ENCODE assay signal across 13 cellular contexts in the genomic region with DNA sequence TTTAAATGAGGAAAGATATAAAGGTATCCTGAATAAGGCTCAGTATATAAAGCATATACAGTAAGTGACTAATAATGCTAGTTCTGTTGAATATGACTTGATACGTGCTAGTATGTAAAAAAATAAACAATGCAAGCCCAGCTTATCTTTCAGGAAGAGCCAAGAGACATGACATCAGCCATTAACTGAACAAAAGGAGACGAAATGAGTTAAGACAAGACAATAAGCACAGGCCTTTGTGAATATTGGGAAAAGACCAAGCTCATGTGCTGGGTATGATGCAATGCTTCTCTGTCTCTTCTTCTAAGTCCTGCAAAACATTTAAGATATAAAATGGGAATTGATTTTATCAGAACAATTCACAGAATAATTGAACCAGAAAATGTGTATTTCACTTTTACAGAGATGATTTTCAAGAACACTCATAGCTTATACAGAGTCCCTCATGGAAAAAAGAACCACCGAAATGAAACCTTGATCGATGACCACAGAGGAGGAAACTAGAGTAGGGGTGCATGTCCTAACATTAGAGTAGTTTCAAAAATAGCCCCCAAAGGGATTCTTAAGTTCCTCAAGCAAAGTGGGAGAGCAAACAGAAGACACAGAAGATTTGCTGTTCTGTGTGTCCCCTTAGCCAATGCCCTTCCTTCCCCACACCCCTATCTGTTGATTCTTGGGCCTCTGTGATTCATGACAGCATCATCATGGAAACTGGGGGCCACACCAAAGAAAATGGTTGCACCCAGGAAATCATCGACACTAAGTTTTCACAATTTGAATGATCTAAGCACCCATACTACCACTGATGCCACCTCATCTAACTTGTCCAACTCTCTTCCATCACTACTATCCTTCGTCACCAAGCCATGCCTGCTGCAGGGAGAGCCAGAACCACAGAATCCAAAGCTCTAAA.
DNase-seq lines count a peak whose midpoint lies in the region; ATAC-seq and TF ChIP-seq lines count a peak whose summit lies in the region.
"Had no signal": no experiment of that assay in that cellular context is flagged by ENCODE, and none has a peak within 500 bp of the region (broad histone marks: within the 10 kb centered on the region; RNA-seq: fewer than 3 reads in every experiment).

No MANE protein-coding gene starts in this region.

- peak; percentile 66 for DNase-seq in activated CD8-positive, alpha-beta T cell treated with anti-CD3 and anti-CD28 coated beads for 36 hours
- no peak for DNase-seq in activated CD8-positive, alpha-beta T cell treated with anti-CD3 and anti-CD28 coated beads, Interleukin-2, amount 10 ng/mL, durations not matched to agents 7 days and 5 days
- peak; percentile 48 for DNase-seq in choroid plexus epithelial cell (ENCODE audit: low read depth)
- peak; percentile 4 to 11 for DNase-seq in stimulated activated CD8-positive, alpha-beta memory T cell treated with anti-CD3 and anti-CD28 coated beads, Interleukin-2, amount 100 ng/mL, for 48 hours (ENCODE audit: low read depth in 2 of 2)
- no peak for DNase-seq in sciatic nerve (ENCODE audit: low spot score)
- DNase-seq in SHP77 (lab: John Stamatoyannopoulos, UW), result no peak
- DNase-seq in uterus, result no peak
- DNase-seq: left ventricle myocardium inferior, NCI-H1105, ovary had no signal

- H3K36me3 ChIP-seq in uterus, result no peaks in the 10 kb centered on the region
- H3K36me3 ChIP-seq: left ventricle myocardium inferior, ovary had no signal

- H3K27me3 ChIP-seq in uterus, result no peaks in the 10 kb centered on the region
- H3K27me3 ChIP-seq: ovary had no signal

- H3K27me3 Mint-ChIP-seq in activated CD8-positive, alpha-beta T cell treated with anti-CD3 and anti-CD28 coated beads for 36 hours, result no peaks in the 10 kb centered on the region
- H3K27me3 Mint-ChIP-seq in activated CD8-positive, alpha-beta T cell treated with anti-CD3 and anti-CD28 coated beads, Interleukin-2, amount 10 ng/mL, durations not matched to agents 7 days and 5 days (ENCODE audit: low read depth), result no peaks in the 10 kb centered on the region

- peak overlapping the region; percentile 80 for H3K27ac Mint-ChIP-seq in activated CD8-positive, alpha-beta T cell treated with anti-CD3 and anti-CD28 coated beads for 36 hours
- no peak overlapping the region for H3K27ac Mint-ChIP-seq in activated CD8-positive, alpha-beta T cell treated with anti-CD3 and anti-CD28 coated beads, Interleukin-2, amount 10 ng/mL, durations not matched to agents 7 days and 5 days
- H3K27ac Mint-ChIP-seq: B cell had no signal

- intact Hi-C loops in activated CD8-positive, alpha-beta T cell treated with anti-CD3 and anti-CD28 coated beads for 36 hours (cut with micrococcal nuclease), result loop anchor here (2.0 kb wide), 1 partner anchor 45 kb away; no protein-coding TSS in a partner anchor
- intact Hi-C loops in sciatic nerve (cut with DNase I), result no loop called here
- intact Hi-C loops in uterus (cut with DNase I; ENCODE audit: low total_unique reads), result no loop called here

- H3K36me3 Mint-ChIP-seq in activated CD8-positive, alpha-beta T cell treated with anti-CD3 and anti-CD28 coated beads for 36 hours (ENCODE audit: low read depth), result no peaks in the 10 kb centered on the region
- H3K36me3 Mint-ChIP-seq in activated CD8-positive, alpha-beta T cell treated with anti-CD3 and anti-CD28 coated beads, Interleukin-2, amount 10 ng/mL, durations not matched to agents 7 days and 5 days (ENCODE audit: low read depth), result no peaks in the 10 kb centered on the region

- no peaks in the 10 kb centered on the region for H3K9me3 ChIP-seq in uterus
- H3K9me3 ChIP-seq: left ventricle myocardium inferior, ovary had no signal

- no peak for TF ChIP-seq CTCF in activated CD8-positive, alpha-beta T cell treated with anti-CD3 and anti-CD28 coated beads for 36 hours (IDR thresholded peaks at IDR 0.05)
- no peak for TF ChIP-seq CTCF in choroid plexus epithelial cell (conservative IDR thresholded peaks at IDR 0.05; ENCODE audit: low read depth, low read length)
- no peak for TF ChIP-seq CTCF in uterus (IDR thresholded peaks at IDR 0.05)

- no peaks in the 10 kb centered on the region for H3K4me1 ChIP-seq in uterus
- H3K4me1 ChIP-seq: left ventricle myocardium inferior had no signal

- H3K27ac ChIP-seq in uterus, result no peak overlapping the region
- H3K27ac ChIP-seq: left ventricle myocardium inferior, ovary, SK-N-MC had no signal

- TF ChIP-seq POLR2A in uterus (IDR thresholded peaks at IDR 0.05), result no peak

- H3K4me3 Mint-ChIP-seq in activated CD8-positive, alpha-beta T cell treated with anti-CD3 and anti-CD28 coated beads for 36 hours, result no peak overlapping the region
- no peak overlapping the region for H3K4me3 Mint-ChIP-seq in activated CD8-positive, alpha-beta T cell treated with anti-CD3 and anti-CD28 coated beads, Interleukin-2, amount 10 ng/mL, durations not matched to agents 7 days and 5 days
- H3K4me3 Mint-ChIP-seq: B cell had no signal

- no peak overlapping the region for H3K4me3 ChIP-seq in choroid plexus epithelial cell (ENCODE audit: low read depth, low read length)
- H3K4me3 ChIP-seq in uterus, result no peak overlapping the region
- H3K4me3 ChIP-seq: left ventricle myocardium inferior, ovary, SK-N-MC had no signal

- H3K9me3 Mint-ChIP-seq in activated CD8-positive, alpha-beta T cell treated with anti-CD3 and anti-CD28 coated beads for 36 hours, result peaks cover 6% of the 10 kb centered on the region
- peaks cover 6% of the 10 kb centered on the region for H3K9me3 Mint-ChIP-seq in activated CD8-positive, alpha-beta T cell treated with anti-CD3 and anti-CD28 coated beads, Interleukin-2, amount 10 ng/mL, durations not matched to agents 7 days and 5 days (ENCODE audit: insufficient read depth)

- peak; percentile 84 for ATAC-seq in activated CD8-positive, alpha-beta T cell treated with anti-CD3 and anti-CD28 coated beads for 36 hours
- no peak for ATAC-seq in activated CD8-positive, alpha-beta T cell treated with anti-CD3 and anti-CD28 coated beads, Interleukin-2, amount 10 ng/mL, durations not matched to agents 7 days and 5 days
- peak; percentile 80 for ATAC-seq in HG03378 (IDR thresholded peaks at IDR 0.05; ENCODE audit: unreplicated experiment)
- ATAC-seq in sciatic nerve, result no peak

- H3K4me1 Mint-ChIP-seq in activated CD8-positive, alpha-beta T cell treated with anti-CD3 and anti-CD28 coated beads for 36 hours (ENCODE audit: low read depth), result peaks cover 19% of the 10 kb centered on the region
- peaks cover 10% of the 10 kb centered on the region for H3K4me1 Mint-ChIP-seq in activated CD8-positive, alpha-beta T cell treated with anti-CD3 and anti-CD28 coated beads, Interleukin-2, amount 10 ng/mL, durations not matched to agents 7 days and 5 days (ENCODE audit: low read depth)
- H3K4me1 Mint-ChIP-seq: B cell had no signal

- CTCF ChIA-PET in activated CD8-positive, alpha-beta T cell treated with anti-CD3 and anti-CD28 coated beads for 36 hours (lab: Charles Lee), result interaction anchor here (0.9 to 1.3 kb wide), 2 partner anchors 18 to 136 kb away, joined by 3 read pairs; no protein-coding TSS in a partner anchor
- CTCF ChIA-PET in activated CD8-positive, alpha-beta T cell treated with anti-CD3 and anti-CD28 coated beads, Interleukin-2, amount 10 ng/mL, durations not matched to agents 7 days and 5 days (lab: Charles Lee), result no interaction called here

- POLR2A ChIA-PET in activated CD8-positive, alpha-beta T cell treated with anti-CD3 and anti-CD28 coated beads for 36 hours (lab: Charles Lee), result no interaction called here
- POLR2A ChIA-PET in activated CD8-positive, alpha-beta T cell treated with anti-CD3 and anti-CD28 coated beads, Interleukin-2, amount 10 ng/mL, durations not matched to agents 7 days and 5 days (lab: Charles Lee), result no interaction called here

Comparison
In these comparisons a context has a peak if more than half of its experiments do, and no peak if none do; other contexts are left out.
1. ATAC-seq: peak in activated CD8-positive, alpha-beta T cell treated with anti-CD3 and anti-CD28 coated beads for 36 hours (single experiment) and HG03378 (single experiment); none in activated CD8-positive, alpha-beta T cell treated with anti-CD3 and anti-CD28 coated beads, Interleukin-2, amount 10 ng/mL, durations not matched to agents 7 days and 5 days (single experiment) and sciatic nerve (single experiment).
2. DNase-seq: peak in activated CD8-positive, alpha-beta T cell treated with anti-CD3 and anti-CD28 coated beads for 36 hours (single experiment), choroid plexus epithelial cell (single experiment) and stimulated activated CD8-positive, alpha-beta memory T cell treated with anti-CD3 and anti-CD28 coated beads, Interleukin-2, amount 100 ng/mL, for 48 hours (2 of 2); none in activated CD8-positive, alpha-beta T cell treated with anti-CD3 and anti-CD28 coated beads, Interleukin-2, amount 10 ng/mL, durations not matched to agents 7 days and 5 days (single experiment), sciatic nerve (single experiment), SHP77 (0 of 2) and uterus (0 of 2).